In the genomic region with DNA sequence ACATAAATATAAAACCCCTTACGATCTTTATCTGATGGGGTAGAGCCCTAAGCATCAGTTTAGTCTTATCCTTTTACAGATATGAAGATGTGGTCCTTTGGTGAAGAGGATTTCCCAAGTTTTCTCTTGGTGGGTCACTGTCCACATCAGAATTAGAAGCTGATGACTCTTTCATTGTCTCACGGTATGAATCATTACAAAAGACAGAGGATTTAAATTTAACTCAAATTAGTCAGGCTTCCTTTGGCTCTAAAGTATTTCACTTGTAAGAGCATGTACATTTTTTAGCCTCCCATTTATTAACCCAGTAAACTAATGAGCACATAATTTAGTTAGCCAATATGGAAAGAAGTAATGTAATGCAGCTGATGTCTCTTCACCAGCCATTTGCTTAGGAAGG, we compare ENCODE assay signal across 27 cellular contexts. TPM values are rescaled to one million over a fixed set of nuclear protein-coding genes. Genes with fewer than 3 reads are reported as not detected.
DNase-seq lines count a peak whose midpoint lies in the region; ATAC-seq, FAIRE-seq and TF ChIP-seq lines count a peak whose summit lies in the region.
"Had no signal": no experiment of that assay in that cellular context is flagged by ENCODE, and none has a peak within 500 bp of the region (broad histone marks: within the 10 kb centered on the region; RNA-seq: fewer than 3 reads in every experiment).

No MANE protein-coding gene starts in this region.

- CTCF ChIA-PET in endothelial cell of umbilical vein (lab: Charles Lee): interaction anchor here (1.3 kb wide), 1 partner anchor 21 kb away, joined by 3 read pairs; no protein-coding TSS in a partner anchor

- H3K4me3 ChIP-seq in AG10803 (ENCODE audit: low read length) (no peak overlapping the region), endothelial cell of umbilical vein (replicated peaks in 1 of 3; ENCODE audit: insufficient read depth in 1 of 3, low read depth in 1 of 3, low read length in 3 of 3) (no peak overlapping the region), keratinocyte (ENCODE audit: control insufficient read depth in 2 of 3, extremely low read depth in 1 of 3, insufficient read depth in 2 of 3, low read depth in 1 of 3, low read length in 3 of 3) (no peak overlapping the region)
- H3K4me3 ChIP-seq: ascending aorta, dorsolateral prefrontal cortex had no signal

- H3K27ac ChIP-seq in endothelial cell of umbilical vein (ENCODE audit: insufficient read depth, low read depth, low read length) (no peak overlapping the region), keratinocyte (ENCODE audit: control insufficient read depth, insufficient read depth, low read length) (no peak overlapping the region)
- H3K27ac ChIP-seq: ascending aorta, C4-2B, dorsolateral prefrontal cortex had no signal

- no peak overlapping the region for H3K9ac ChIP-seq in endothelial cell of umbilical vein (replicated peaks; ENCODE audit: extremely low read depth, insufficient read depth, low read length)
- H3K9ac ChIP-seq in keratinocyte (ENCODE audit: control insufficient read depth, extremely low read depth, insufficient read depth, low read length): no peak overlapping the region

- H3K27me3 ChIP-seq in endothelial cell of umbilical vein (ENCODE audit: control insufficient read depth in 2 of 2, insufficient read depth in 2 of 2, low read length in 2 of 2) (no peaks in the 10 kb centered on the region), keratinocyte (ENCODE audit: control insufficient read depth, extremely low read depth, insufficient read depth, low read length) (no peaks in the 10 kb centered on the region)
- H3K27me3 ChIP-seq: ascending aorta, dorsolateral prefrontal cortex had no signal

- dilution Hi-C loops in endothelial cell of umbilical vein (cut with MboI; ENCODE audit: extremely low pct_ligation_motif_present, low sequenced_read_pairs) (no loop called here), keratinocyte (cut with MboI; ENCODE audit: extremely low pct_ligation_motif_present, low sequenced_read_pairs) (no loop called here)

- POLR2A ChIA-PET in endothelial cell of umbilical vein (lab: Charles Lee): no interaction called here

- FAIRE-seq in endothelial cell of umbilical vein (lab: Jason Lieb, UNC) (no peak), keratinocyte (lab: Jason Lieb, UNC) (peak; percentile 71)
- FAIRE-seq: D721Med had no signal

- H3K4me1 ChIP-seq in endothelial cell of umbilical vein (ENCODE audit: control insufficient read depth, extremely low read depth, insufficient read depth, low read length) (no peaks in the 10 kb centered on the region), keratinocyte (ENCODE audit: control insufficient read depth, extremely low read depth, insufficient read depth, low read length) (peaks cover 5% of the 10 kb centered on the region)
- H3K4me1 ChIP-seq: ascending aorta had no signal

- H3K4me2 ChIP-seq in endothelial cell of umbilical vein (ENCODE audit: insufficient read depth, low read length) (no peak overlapping the region), keratinocyte (ENCODE audit: control insufficient read depth, extremely low read depth, insufficient read depth, low read depth, low read length) (no peak overlapping the region)

- intact Hi-C loops in endothelial cell of umbilical vein (cut with micrococcal nuclease): no loop called here

- H3K36me3 ChIP-seq in endothelial cell of umbilical vein (ENCODE audit: control insufficient read depth in 2 of 2, extremely low read depth in 1 of 2, insufficient read depth in 2 of 2, low read length in 2 of 2) (no peaks in the 10 kb centered on the region), keratinocyte (ENCODE audit: control insufficient read depth in 2 of 2, extremely low read depth in 1 of 2, insufficient read depth in 2 of 2, low read length in 2 of 2) (no peaks in the 10 kb centered on the region)
- H3K36me3 ChIP-seq: ascending aorta had no signal

- no peak for TF ChIP-seq POLR2A in endothelial cell of umbilical vein (IDR thresholded peaks at IDR 0.05; ENCODE audit: low read depth, low read length)

- ATAC-seq in HG03025 (IDR thresholded peaks at IDR 0.05; ENCODE audit: low FRiP score, unreplicated experiment) (no peak), HG02870 (IDR thresholded peaks at IDR 0.05; ENCODE audit: unreplicated experiment) (no peak), HG02840 (IDR thresholded peaks at IDR 0.05; ENCODE audit: low FRiP score, unreplicated experiment) (no peak)
- ATAC-seq: activated CD8-positive, alpha-beta T cell treated with anti-CD3 and anti-CD28 coated beads, Interleukin-2, amount 10 ng/mL, durations not matched to agents 7 days and 5 days; activated T-cell treated with anti-CD3 and anti-CD28 coated beads, Interleukin-2, amount 50 U/mL, for 72 hours; stimulated activated naive CD8-positive, alpha-beta T cell treated with anti-CD3 and anti-CD28 coated beads, Interleukin-15, amount 100 ng/mL, for 72 hours had no signal

- BruUV-seq in endothelial cell of umbilical vein (replicated peaks; lab: Mats Ljungman, UMichigan): no TSS peak

- H2AFZ ChIP-seq in endothelial cell of umbilical vein (ENCODE audit: low read depth, low read length) (no peak overlapping the region), keratinocyte (ENCODE audit: control insufficient read depth, low read length) (no peak overlapping the region)

- no peak for TF ChIP-seq CTCF in AG10803 (conservative IDR thresholded peaks at IDR 0.05; ENCODE audit: low read length)
- no peak for TF ChIP-seq CTCF in endothelial cell of umbilical vein (IDR thresholded peaks at IDR 0.05; ENCODE audit: extremely low read depth in 1 of 2, insufficient read depth in 1 of 2, low read depth in 1 of 2, low read length in 2 of 2)
- no peak for TF ChIP-seq CTCF in keratinocyte (optimal IDR thresholded peaks at IDR 0.05 in 1 of 3, IDR thresholded peaks at IDR 0.05 in 1 of 3, conservative IDR thresholded peaks at IDR 0.05 in 1 of 3; ENCODE audit: extremely low read depth in 1 of 3, insufficient read depth in 2 of 3, low read length in 3 of 3)

- H4K20me1 ChIP-seq in endothelial cell of umbilical vein (replicated peaks; ENCODE audit: control insufficient read depth, extremely low read depth, insufficient read depth, low read length) (no peaks in the 10 kb centered on the region), keratinocyte (ENCODE audit: control insufficient read depth, extremely low read depth, insufficient read depth, low read length) (no peaks in the 10 kb centered on the region)

- no peaks in the 10 kb centered on the region for H3K79me2 ChIP-seq in endothelial cell of umbilical vein (ENCODE audit: control insufficient read depth, insufficient read depth, low read length)
- no peaks in the 10 kb centered on the region for H3K79me2 ChIP-seq in keratinocyte (ENCODE audit: control insufficient read depth, insufficient read depth, low read length)

- DNase-seq in AG10803 (ENCODE audit: low read depth) (peak; percentile 65), HT1080 (ENCODE audit: low read depth) (peak; percentile 71), endothelial cell of umbilical vein (ENCODE audit: low read depth, low spot score) (no peak), keratinocyte (ENCODE audit: low read depth, low spot score) (no peak), DMS53 (lab: John Stamatoyannopoulos, UW) (no peak)
- DNase-seq: activated CD4-positive, alpha-beta T cell treated with anti-CD3 and anti-CD28 coated beads for 1 hour; activated CD8-positive, alpha-beta T cell treated with anti-CD3 and anti-CD28 coated beads, Interleukin-2, amount 10 ng/mL, durations not matched to agents 7 days and 5 days; activated T-cell treated with anti-CD3 and anti-CD28 coated beads, Interleukin-2, amount 50 U/mL, for 72 hours; dorsolateral prefrontal cortex; H7; kidney glomerular epithelial cell; NCI-H1092; NCI-H187 treated with DMSO at 0.1 percent for 48 hours; NCI-H2227 treated with DMSO at 0.1 percent for 48 hours; NCI-H748 treated with DMSO at 0.1 percent for 48 hours; occipital lobe; retina; Right ventricle myocardium superior; stimulated activated naive CD8-positive, alpha-beta T cell treated with anti-CD3 and anti-CD28 coated beads, Interleukin-15, amount 100 ng/mL, for 72 hours; SW 1271; trophoblast cell had no signal

- H3K9me3 ChIP-seq in endothelial cell of umbilical vein (replicated peaks; ENCODE audit: control insufficient read depth, insufficient read depth, low read length): no peaks in the 10 kb centered on the region
- no peaks in the 10 kb centered on the region for H3K9me3 ChIP-seq in keratinocyte (ENCODE audit: control insufficient read depth, low read depth, low read length)
- H3K9me3 ChIP-seq: ascending aorta had no signal

- H3K9me1 ChIP-seq in endothelial cell of umbilical vein (replicated peaks; ENCODE audit: control insufficient read depth, extremely low read depth, insufficient read depth, low read length) (no peaks in the 10 kb centered on the region), keratinocyte (ENCODE audit: control insufficient read depth, extremely low read depth, insufficient read depth, low read length) (no peaks in the 10 kb centered on the region)

TF ChIP-seq in endothelial cell of umbilical vein, 7 proteins besides CTCF, POLR2A, EP300 and RAD21 (continues in another document):
- TF ChIP-seq GATA2 (IDR thresholded peaks at IDR 0.05; ENCODE audit: insufficient read depth, insufficient read length, low read depth, low read length) (no peak), FOS (IDR thresholded peaks at IDR 0.05; ENCODE audit: borderline replicate concordance, insufficient read depth, low read length) (peak; percentile 63), MYC (IDR thresholded peaks at IDR 0.05; ENCODE audit: low read depth, low read length) (no peak)

RNA-seq across cellular contexts. Expression of a gene that starts 49.9 kb away (rescaled TPM):
- not detected in 2 replicates for total RNA-seq in HT1080 (2014; rRNA removed; shearing (Covaris generic))
- polyA plus RNA-seq in HT1080 (2015; cell fraction: cytosol; rRNA removed): not detected in 2 replicates
- not detected in 2 replicates for polyA plus RNA-seq in HT1080 (2015; cell fraction: nucleus; rRNA removed)
- 0.23 and 0.27 TPM in 2 replicates for total RNA-seq in endothelial cell of umbilical vein
- polyA plus RNA-seq in endothelial cell of umbilical vein (0.05 and 0.07 TPM in 2 replicates), keratinocyte (not detected in 3 replicates)
- polyA plus RNA-seq in endothelial cell of umbilical vein (2011; cell fraction: cytosol; rRNA removed): 0.01 and 0.08 TPM in 2 replicates
- polyA plus RNA-seq in endothelial cell of umbilical vein (2011; cell fraction: nucleus; rRNA removed): 0.07 and 0.09 TPM in 2 replicates
- polyA plus RNA-seq in endothelial cell of umbilical vein (2012): 0.03 TPM in 1 of 2 replicates, not detected in the other
- polyA minus RNA-seq in endothelial cell of umbilical vein (not detected in 2 replicates), keratinocyte (not detected in 3 replicates)
- not detected for polyA minus RNA-seq in endothelial cell of umbilical vein (2011; cell fraction: cytosol; rRNA and poly(A)+ RNA removed)
- polyA minus RNA-seq in endothelial cell of umbilical vein (2011; cell fraction: nucleus; rRNA and poly(A)+ RNA removed): 0.10 TPM in 1 of 2 replicates, not detected in the other
- not detected for polyA plus RNA-seq in keratinocyte (2011; ENCODE audit: low read depth)
- not detected in 2 replicates for polyA plus RNA-seq in keratinocyte (2011; cell fraction: cytosol; rRNA removed)
- polyA plus RNA-seq in keratinocyte (2011; cell fraction: nucleus; rRNA removed): not detected in 2 replicates
- not detected in 2 replicates for polyA plus RNA-seq in keratinocyte (2012; ENCODE audit: low replicate concordance)
- polyA minus RNA-seq in keratinocyte (2011; cell fraction: cytosol; rRNA and poly(A)+ RNA removed): not detected
- not detected in 2 replicates for polyA minus RNA-seq in keratinocyte (2011; cell fraction: nucleus; rRNA and poly(A)+ RNA removed)
- total RNA-seq: activated CD8-positive, alpha-beta T cell treated with anti-CD3 and anti-CD28 coated beads, Interleukin-2, amount 10 ng/mL, durations not matched to agents 7 days and 5 days; activated T-cell treated with anti-CD3 and anti-CD28 coated beads, Interleukin-2, amount 50 U/mL, for 72 hours; ascending aorta; H7 had no signal

Comparison
In these comparisons a context has a peak if more than half of its experiments do, and no peak if none do; other contexts are left out.
1. DNase-seq: peak in AG10803 (single experiment) and HT1080 (single experiment); none in endothelial cell of umbilical vein (single experiment), keratinocyte (single experiment) and DMS53 (single experiment).